In the genomic region with DNA sequence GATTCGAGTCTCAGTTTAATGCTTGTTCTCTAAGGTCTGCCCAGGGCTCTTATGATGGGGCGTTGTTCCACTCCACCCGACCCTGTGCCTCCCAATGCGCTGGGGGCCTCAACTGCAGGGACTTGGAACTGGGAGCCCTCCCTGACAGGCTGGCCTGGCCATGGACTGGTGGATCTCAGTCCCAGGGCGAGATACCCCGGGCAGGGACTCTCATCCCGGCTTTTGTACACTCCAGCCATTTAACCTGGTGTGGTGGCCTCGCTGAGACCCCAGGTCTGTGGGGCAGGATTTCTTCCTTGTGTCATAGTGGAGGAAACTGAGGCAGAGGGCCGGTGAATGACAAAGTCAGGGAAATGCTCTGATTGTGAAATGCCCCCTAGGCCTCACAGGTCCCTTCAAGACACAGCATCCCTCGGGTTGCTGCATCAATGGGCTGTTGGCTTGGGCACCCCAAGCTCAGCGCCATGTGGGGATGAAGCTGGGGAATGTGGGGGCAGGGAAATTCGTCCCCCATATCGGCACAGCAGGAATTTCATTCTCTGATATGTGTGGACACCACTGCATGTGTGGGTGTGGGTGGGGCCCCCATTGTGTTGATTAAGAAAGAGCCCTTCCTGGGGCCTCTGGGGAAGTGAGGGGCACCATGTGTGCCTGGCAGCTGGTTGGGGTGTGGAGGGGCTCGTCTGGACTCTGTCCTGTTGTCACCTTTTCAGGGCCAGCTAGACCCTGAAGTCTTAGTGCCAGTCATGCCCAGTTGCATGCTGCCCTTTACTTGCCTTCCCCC, we compare ENCODE assay signal across 9 cellular contexts. TPM values are rescaled to one million over a fixed set of nuclear protein-coding genes. Genes with fewer than 3 reads are reported as not detected.
DNase-seq lines count a peak whose midpoint lies in the region; ATAC-seq, FAIRE-seq and TF ChIP-seq lines count a peak whose summit lies in the region.
"Had no signal": no experiment of that assay in that cellular context is flagged by ENCODE, and none has a peak within 500 bp of the region (broad histone marks: within the 10 kb centered on the region; RNA-seq: fewer than 3 reads in every experiment).

No MANE protein-coding gene starts in this region.

- H3K36me3 Mint-ChIP-seq in stimulated activated naive CD8-positive, alpha-beta T cell treated with anti-CD3 and anti-CD28 coated beads, Interleukin-15, Interleukin-2, amounts not matched to agents 100 ng/mL and 50 ng/mL, for 24 hours (ENCODE audit: low read depth): no peaks in the 10 kb centered on the region
- H3K36me3 Mint-ChIP-seq in astrocyte (ENCODE audit: low read depth, unreplicated experiment): no peaks in the 10 kb centered on the region
- H3K36me3 Mint-ChIP-seq in naive thymus-derived CD8-positive, alpha-beta T cell: no peaks in the 10 kb centered on the region

- no peak overlapping the region for H3K9ac ChIP-seq in astrocyte (ENCODE audit: low read length)

- H3K4me2 ChIP-seq in astrocyte (ENCODE audit: low read length): peak overlapping the region; percentile 90

- H3K27ac Mint-ChIP-seq in stimulated activated naive CD8-positive, alpha-beta T cell treated with anti-CD3 and anti-CD28 coated beads, Interleukin-15, Interleukin-2, amounts not matched to agents 100 ng/mL and 50 ng/mL, for 24 hours: no peak overlapping the region
- H3K27ac Mint-ChIP-seq in astrocyte (ENCODE audit: unreplicated experiment): no peak overlapping the region
- peak overlapping the region in 4 of 10 donors; percentile 25 to 75 (median 64) for H3K27ac Mint-ChIP-seq in naive thymus-derived CD8-positive, alpha-beta T cell

- H3K27ac ChIP-seq in astrocyte (ENCODE audit: low read depth, low read length): no peak overlapping the region
- no peak overlapping the region for H3K27ac ChIP-seq in aorta (ENCODE audit: low read depth in 1 of 2, low read length in 2 of 2)
- H3K27ac ChIP-seq: C4-2B had no signal

- POLR2A ChIA-PET in naive thymus-derived CD8-positive, alpha-beta T cell (lab: Charles Lee): interaction anchor here (0.6 kb wide), 1 partner anchor 408 kb away, joined by 3 read pairs; no protein-coding TSS in a partner anchor

- no peak for TF ChIP-seq CTCF in astrocyte (IDR thresholded peaks at IDR 0.05; ENCODE audit: insufficient read depth, low read depth, low read length)

- H3K4me3 ChIP-seq in astrocyte (ENCODE audit: insufficient read depth, low read depth, low read length): no peak overlapping the region
- no peak overlapping the region for H3K4me3 ChIP-seq in aorta (ENCODE audit: low read length in 2 of 2)

- no peaks in the 10 kb centered on the region for H3K79me2 ChIP-seq in astrocyte (ENCODE audit: insufficient read depth, low read length)

- no peaks in the 10 kb centered on the region for H4K20me1 ChIP-seq in astrocyte (ENCODE audit: insufficient read depth, low read length)

- no peaks in the 10 kb centered on the region for H3K27me3 Mint-ChIP-seq in stimulated activated naive CD8-positive, alpha-beta T cell treated with anti-CD3 and anti-CD28 coated beads, Interleukin-15, Interleukin-2, amounts not matched to agents 100 ng/mL and 50 ng/mL, for 24 hours
- peaks cover 5% of the 10 kb centered on the region for H3K27me3 Mint-ChIP-seq in astrocyte (ENCODE audit: low read depth, unreplicated experiment)
- peaks cover 0 to 9% (median 2%) of the 10 kb centered on the region in 5 donors for H3K27me3 Mint-ChIP-seq in naive thymus-derived CD8-positive, alpha-beta T cell

- peak overlapping the region; percentile 91 for H2AFZ ChIP-seq in astrocyte (ENCODE audit: low read depth, low read length)

- DNase-seq in stimulated activated naive CD8-positive, alpha-beta T cell treated with anti-CD3 and anti-CD28 coated beads, Interleukin-15, Interleukin-2, amounts not matched to agents 100 U/mL and 50 U/mL, for 24 hours: no peak
- no peak for DNase-seq in astrocyte (ENCODE audit: low read depth)
- DNase-seq in naive thymus-derived CD8-positive, alpha-beta T cell: no peak
- DNase-seq in aorta: peak; percentile 40 to 54
- DNase-seq in iPS-NIHi7 (ENCODE audit: extremely low spot score): no peak
- DNase-seq in DMS 273 treated with DMSO at 0.1 percent for 48 hours (lab: John Stamatoyannopoulos, UW): no peak

- H3K9me3 Mint-ChIP-seq in stimulated activated naive CD8-positive, alpha-beta T cell treated with anti-CD3 and anti-CD28 coated beads, Interleukin-15, Interleukin-2, amounts not matched to agents 100 ng/mL and 50 ng/mL, for 24 hours: no peaks in the 10 kb centered on the region
- H3K9me3 Mint-ChIP-seq in astrocyte (ENCODE audit: unreplicated experiment): peaks cover 9% of the 10 kb centered on the region
- no peaks in the 10 kb centered on the region for H3K9me3 Mint-ChIP-seq in naive thymus-derived CD8-positive, alpha-beta T cell

- WGBS in aorta, 2 donors: 86 to 95% methylated on average over 14 of the region's 14 CpGs

- FAIRE-seq in astrocyte (lab: Jason Lieb, UNC): no peak

- no peaks in the 10 kb centered on the region for H3K27me3 ChIP-seq in astrocyte (ENCODE audit: insufficient read depth, low read length)
- no peaks in the 10 kb centered on the region for H3K27me3 ChIP-seq in aorta (ENCODE audit: control insufficient read depth in 1 of 2, insufficient read depth in 2 of 2, low read length in 1 of 2)

- H3K4me1 Mint-ChIP-seq in stimulated activated naive CD8-positive, alpha-beta T cell treated with anti-CD3 and anti-CD28 coated beads, Interleukin-15, Interleukin-2, amounts not matched to agents 100 ng/mL and 50 ng/mL, for 24 hours (ENCODE audit: low read depth): peaks cover 9% of the 10 kb centered on the region
- no peaks in the 10 kb centered on the region for H3K4me1 Mint-ChIP-seq in astrocyte (ENCODE audit: low read depth, unreplicated experiment)
- peaks cover 4 to 11% (median 8%) of the 10 kb centered on the region in 4 donors for H3K4me1 Mint-ChIP-seq in naive thymus-derived CD8-positive, alpha-beta T cell

- peaks cover 5% of the 10 kb centered on the region for H3K4me1 ChIP-seq in astrocyte (ENCODE audit: insufficient read depth, low read length)
- H3K4me1 ChIP-seq in aorta (ENCODE audit: control insufficient read depth in 1 of 2, insufficient read depth in 2 of 2, low read length in 2 of 2): no peaks in the 10 kb centered on the region

- H3K9me3 ChIP-seq in astrocyte (ENCODE audit: insufficient read depth, low read depth, low read length): peaks cover 3% of the 10 kb centered on the region
- H3K9me3 ChIP-seq in aorta (ENCODE audit: control insufficient read depth, low read length): no peaks in the 10 kb centered on the region

- H3K4me3 Mint-ChIP-seq in stimulated activated naive CD8-positive, alpha-beta T cell treated with anti-CD3 and anti-CD28 coated beads, Interleukin-15, Interleukin-2, amounts not matched to agents 100 ng/mL and 50 ng/mL, for 24 hours: peak overlapping the region; percentile 52
- H3K4me3 Mint-ChIP-seq in astrocyte (ENCODE audit: unreplicated experiment): peak overlapping the region; percentile 73
- H3K4me3 Mint-ChIP-seq in naive thymus-derived CD8-positive, alpha-beta T cell: peak overlapping the region; percentile 49 to 85 (median 71)

- H3K36me3 ChIP-seq in astrocyte (ENCODE audit: insufficient read depth, low read length): no peaks in the 10 kb centered on the region
- H3K36me3 ChIP-seq in aorta (ENCODE audit: control insufficient read depth in 1 of 2, insufficient read depth in 2 of 2, low read length in 1 of 2): no peaks in the 10 kb centered on the region

- intact Hi-C loops in aorta (cut with DNase I): loop anchor here in 1 of 2 donors (5.0 kb wide), 1 partner anchor 189 kb away; no protein-coding TSS in a partner anchor

- no peak for ATAC-seq in stimulated activated naive CD8-positive, alpha-beta T cell treated with anti-CD3 and anti-CD28 coated beads, Interleukin-15, Interleukin-2, amounts not matched to agents 100 U/mL and 50 U/mL, for 24 hours
- no peak for ATAC-seq in naive thymus-derived CD8-positive, alpha-beta T cell
- ATAC-seq in aorta (ENCODE audit: low FRiP score) (no peak), HG03469 (IDR thresholded peaks at IDR 0.05; ENCODE audit: unreplicated experiment) (no peak)

RNA-seq across cellular contexts. Expression of a gene that starts 19.9 kb away (rescaled TPM):
- total RNA-seq in astrocyte: 4.7 and 5.4 TPM in 2 replicates
- 10 to 100 TPM; 10.8 to 11.8 TPM for total RNA-seq in naive thymus-derived CD8-positive, alpha-beta T cell
- polyA plus RNA-seq in naive thymus-derived CD8-positive, alpha-beta T cell: 1 to 10 TPM; 4.0 to 6.0 (median 5.7) TPM
- 1 to 10 TPM; 7.2 to 9.7 TPM for total RNA-seq in aorta
- polyA plus RNA-seq in aorta: 1 to 10 TPM; 1.8 to 2.8 TPM

Comparison
In these comparisons a context has a peak if more than half of its experiments do, and no peak if none do; other contexts are left out.
1. DNase-seq: peak in aorta (2 of 2); none in stimulated activated naive CD8-positive, alpha-beta T cell treated with anti-CD3 and anti-CD28 coated beads, Interleukin-15, Interleukin-2, amounts not matched to agents 100 U/mL and 50 U/mL, for 24 hours (single experiment), astrocyte (single experiment), naive thymus-derived CD8-positive, alpha-beta T cell (0 of 10), iPS-NIHi7 (single experiment) and DMS 273 treated with DMSO at 0.1 percent for 48 hours (single experiment).
2. Peak in every context shown above with its lines, with median percentiles within 50 percentile points of each other: H3K4me3 Mint-ChIP-seq.